ENCODE assay signal across 14 cellular contexts in genomic region chr7:134029-134428, GRCh38. TPM values are rescaled to one million over a fixed set of nuclear protein-coding genes. Genes with fewer than 3 reads are reported as not detected.
DNase-seq lines count a peak whose midpoint lies in the region; ATAC-seq and FAIRE-seq lines count a peak whose summit lies in the region.
"Had no signal": no experiment of that assay in that cellular context is flagged by ENCODE, and none has a peak within 500 bp of the region (broad histone marks: within the 10 kb centered on the region; RNA-seq: fewer than 3 reads in every experiment).

No MANE protein-coding gene starts in this region.

- ATAC-seq in GM21723 (IDR thresholded peaks at IDR 0.05; ENCODE audit: unreplicated experiment): no peak
- ATAC-seq: GM12878 had no signal

- FAIRE-seq in HTR-8/SVneo (lab: Jason Lieb, UNC): peak; percentile 59
- FAIRE-seq: GM12878, H54 had no signal

- peak; percentile 15 for DNase-seq in D341Med (ENCODE audit: low spot score)
- DNase-seq in HTR-8/SVneo (ENCODE audit: insufficient read length, low spot score): no peak
- DNase-seq in islet precursor cell: peak; percentile 31
- DNase-seq in mesenteric fat pad (ENCODE audit: low spot score): peak; percentile 41
- no peak for DNase-seq in DMS153 treated with DMSO at 0.1 percent for 48 hours (lab: John Stamatoyannopoulos, UW; ENCODE audit: unreplicated experiment)
- no peak for DNase-seq in KG1 (lab: John Stamatoyannopoulos, UW)
- DNase-seq: ACHN; CD4-positive, CD25-positive, alpha-beta regulatory T cell; DMS 273 treated with DMSO at 0.1 percent for 48 hours; DMS79 had no signal

RNA-seq across cellular contexts. Expression of gene FAM20C, which starts 58.3 kb away (rescaled TPM):
- 121 TPM for total RNA-seq in mesenteric fat pad
- total RNA-seq: CD4-positive, CD25-positive, alpha-beta regulatory T cell; HT-29 had no signal

Comparison
In these comparisons a context has a peak if more than half of its experiments do, and no peak if none do; other contexts are left out.
1. DNase-seq: peak in D341Med (single experiment), islet precursor cell (single experiment) and mesenteric fat pad (single experiment); none in HTR-8/SVneo (single experiment), DMS153 treated with DMSO at 0.1 percent for 48 hours (single experiment) and KG1 (single experiment).